Comparison of ENCODE assay signal across 1 cellular context in genomic region chr16:57447142-57447962, GRCh38.
A peak's percentile ranks its signal among the peaks of the same experiment; 100 is the strongest.
TF ChIP-seq lines count a peak whose summit lies in the region.

CIAPIN1 (minus strand) TSS chr16:57447385; CDS start chr16:57440928, 6,457 bp downstream.
COQ9 (plus strand) TSS chr16:57447479; CDS start chr16:57447506, 27 bp downstream.

TF ChIP-seq in HepG2, 621 proteins besides CTCF, POLR2A, EP300 and RAD21 (continued from another document and continues in another):
- TF ChIP-seq JUN (CRISPR knock-in tag; IDR thresholded peaks at IDR 0.05) = peak; percentile 79; the same call in 1 of the 2 replicates
- 0 out of 2 replicates have a peak, but pooled peaks have one; percentile 80 for TF ChIP-seq ZSCAN22 (CRISPR knock-in tag; IDR thresholded peaks at IDR 0.05)
- no peak for TF ChIP-seq ZNF367 (CRISPR knock-in tag; IDR thresholded peaks at IDR 0.05; ENCODE audit: borderline replicate concordance)
- TF ChIP-seq SRF (IDR thresholded peaks at IDR 0.05; ENCODE audit: low read depth, low read length) = no peak
- peak; percentile 78; the same call in 1 of the 2 replicates for TF ChIP-seq ARHGAP35 (CRISPR knock-in tag; IDR thresholded peaks at IDR 0.05; ENCODE audit: borderline replicate concordance)
- TF ChIP-seq ZNF501 (CRISPR knock-in tag; IDR thresholded peaks at IDR 0.05) = peak; percentile 98
- no peak; the same call in 1 of the 2 replicates for TF ChIP-seq ATAD3A (CRISPR knock-in tag; IDR thresholded peaks at IDR 0.05)
- TF ChIP-seq GPBP1L1 (CRISPR knock-in tag; IDR thresholded peaks at IDR 0.05) = no peak
- TF ChIP-seq SNRNP70 (IDR thresholded peaks at IDR 0.05; ENCODE audit: low read depth, low read length) = no peak
- TF ChIP-seq ZNF18 (CRISPR knock-in tag; IDR thresholded peaks at IDR 0.05; ENCODE audit: insufficient replicate concordance) = peak; percentile 94
- peak; percentile 47 for TF ChIP-seq PITX1 (CRISPR knock-in tag; IDR thresholded peaks at IDR 0.05)
- TF ChIP-seq ZNF101 (CRISPR knock-in tag; IDR thresholded peaks at IDR 0.05; ENCODE audit: borderline replicate concordance, low read depth) = peak; percentile 64; the same call in 1 of the 2 replicates
- TF ChIP-seq FOXM1 (CRISPR knock-in tag; IDR thresholded peaks at IDR 0.05) = no peak
- TF ChIP-seq U2AF1 (optimal IDR thresholded peaks at IDR 0.05; ENCODE audit: low read depth, low read length) = no peak
- no peak for TF ChIP-seq GLMP (CRISPR knock-in tag; IDR thresholded peaks at IDR 0.05; ENCODE audit: borderline replicate concordance)
- TF ChIP-seq ZNF547 (CRISPR knock-in tag; IDR thresholded peaks at IDR 0.05) = peak; percentile 98
- no peak; the same call in 1 of the 2 replicates for TF ChIP-seq TGIF2 (CRISPR knock-in tag; IDR thresholded peaks at IDR 0.05)
- no peak for TF ChIP-seq ZNF180 (CRISPR knock-in tag; IDR thresholded peaks at IDR 0.05; ENCODE audit: borderline replicate concordance, low read depth)
- TF ChIP-seq ZNF672 (CRISPR knock-in tag; IDR thresholded peaks at IDR 0.05) = no peak
- peak; percentile 94 for TF ChIP-seq ZNF639 (CRISPR knock-in tag; conservative IDR thresholded peaks at IDR 0.05)
- peak; percentile 65; the same call in 1 of the 2 replicates for TF ChIP-seq HDAC2 (CRISPR knock-in tag; IDR thresholded peaks at IDR 0.05)
- peak; percentile 79; the same call in 1 of the 2 replicates for TF ChIP-seq ZBTB26 (CRISPR knock-in tag; IDR thresholded peaks at IDR 0.05; ENCODE audit: borderline replicate concordance)
- 0 out of 2 replicates have a peak, but pooled peaks have one; percentile 4 for TF ChIP-seq ZNF354B (CRISPR knock-in tag; IDR thresholded peaks at IDR 0.05)
- peak; percentile 75 for TF ChIP-seq TSC22D2 (CRISPR knock-in tag; IDR thresholded peaks at IDR 0.05; ENCODE audit: borderline replicate concordance)
- peak; percentile 89; the same call in 1 of the 2 replicates for TF ChIP-seq CHCHD3 (CRISPR knock-in tag; IDR thresholded peaks at IDR 0.05)
- TF ChIP-seq ZNF709 (CRISPR knock-in tag; IDR thresholded peaks at IDR 0.05) = peak; percentile 98
- TF ChIP-seq ZNF790 (CRISPR knock-in tag; IDR thresholded peaks at IDR 0.05; ENCODE audit: borderline replicate concordance) = peak; percentile 87; the same call in 1 of the 2 replicates
- no peak for TF ChIP-seq PHB2 (IDR thresholded peaks at IDR 0.05; ENCODE audit: partially characterized antibody)
- TF ChIP-seq KMT2B (CRISPR knock-in tag; IDR thresholded peaks at IDR 0.05) = peak; percentile 98
- peak; percentile 92 for TF ChIP-seq SRSF1 (optimal IDR thresholded peaks at IDR 0.05; ENCODE audit: low read depth, low read length)
- TF ChIP-seq HNRNPK (IDR thresholded peaks at IDR 0.05; ENCODE audit: low read depth, low read length, poor library complexity, severe bottlenecking) = peak; percentile 95
- TF ChIP-seq SSRP1 (CRISPR knock-in tag; IDR thresholded peaks at IDR 0.05) = no peak
- no peak; the same call in none of the 2 replicates for TF ChIP-seq NFYB (CRISPR knock-in tag; IDR thresholded peaks at IDR 0.05)
- peak; percentile 92; the same call in 1 of the 2 replicates for TF ChIP-seq POGK (CRISPR knock-in tag; conservative IDR thresholded peaks at IDR 0.05)
- TF ChIP-seq ZNF775 (CRISPR knock-in tag; IDR thresholded peaks at IDR 0.05; ENCODE audit: borderline replicate concordance) = peak; percentile 93
- peak; percentile 90 for TF ChIP-seq ASH2L (IDR thresholded peaks at IDR 0.05; ENCODE audit: insufficient read length, low read depth, low read length)
- TF ChIP-seq RFXAP (CRISPR knock-in tag; IDR thresholded peaks at IDR 0.05; ENCODE audit: borderline replicate concordance) = peak; percentile 87; the same call in 1 of the 2 replicates
- TF ChIP-seq ZBTB38 (CRISPR knock-in tag; IDR thresholded peaks at IDR 0.05) = peak; percentile 92; the same call in 1 of the 2 replicates
- no peak for TF ChIP-seq DMTF1 (CRISPR knock-in tag; IDR thresholded peaks at IDR 0.05)
- peak; percentile 92 for TF ChIP-seq GABPA (IDR thresholded peaks at IDR 0.05; ENCODE audit: low read depth, low read length)
- TF ChIP-seq GABPA (CRISPR knock-in tag; IDR thresholded peaks at IDR 0.05; ENCODE audit: low read depth) = peak; percentile 93
- TF ChIP-seq MTA3 (CRISPR knock-in tag; IDR thresholded peaks at IDR 0.05) = no peak
- TF ChIP-seq ZBTB49 (CRISPR knock-in tag; IDR thresholded peaks at IDR 0.05; ENCODE audit: borderline replicate concordance) = peak; percentile 70; the same call in 1 of the 2 replicates
- TF ChIP-seq ZNF549 (CRISPR knock-in tag; IDR thresholded peaks at IDR 0.05) = no peak
- 0 out of 2 replicates have a peak, but pooled peaks have one; percentile 92 for TF ChIP-seq ZNF160 (CRISPR knock-in tag; IDR thresholded peaks at IDR 0.05)
- TF ChIP-seq ZBTB39 (CRISPR knock-in tag; IDR thresholded peaks at IDR 0.05) = no peak
- peak; percentile 86; the same call in 1 of the 2 replicates for TF ChIP-seq NR0B2 (CRISPR knock-in tag; IDR thresholded peaks at IDR 0.05)
- peak; percentile 65; the same call in 1 of the 2 replicates for TF ChIP-seq ZNF703 (CRISPR knock-in tag; IDR thresholded peaks at IDR 0.05; ENCODE audit: borderline replicate concordance)
- TF ChIP-seq HOXD1 (CRISPR knock-in tag; IDR thresholded peaks at IDR 0.05) = peak; percentile 82
- peak; percentile 10; the same call in 1 of the 2 replicates for TF ChIP-seq DNMT3B (CRISPR knock-in tag; conservative IDR thresholded peaks at IDR 0.05)
